9 cellular contexts compared by ENCODE assay signal in genomic region chr17:79026345-79027273, GRCh38. TPM values are rescaled to one million over a fixed set of nuclear protein-coding genes. Genes with fewer than 3 reads are reported as not detected.
DNase-seq lines count a peak whose midpoint lies in the region; FAIRE-seq and TF ChIP-seq lines count a peak whose summit lies in the region.
"Had no signal": no experiment of that assay in that cellular context is flagged by ENCODE, and none has a peak within 500 bp of the region (broad histone marks: within the 10 kb centered on the region; RNA-seq: fewer than 3 reads in every experiment).

No MANE protein-coding gene starts in this region.

- peak overlapping the region; percentile 66 for H3K4me3 Mint-ChIP-seq in neural crest cell

- H4K20me1 ChIP-seq in endothelial cell of umbilical vein (replicated peaks; ENCODE audit: control insufficient read depth, extremely low read depth, insufficient read depth, low read length), result no peaks in the 10 kb centered on the region

- H3K4me1 ChIP-seq in BE2C (peaks cover 20% of the 10 kb centered on the region), endothelial cell of umbilical vein (ENCODE audit: control insufficient read depth, extremely low read depth, insufficient read depth, low read length) (peaks cover 28% of the 10 kb centered on the region)

- POLR2A ChIA-PET in endothelial cell of umbilical vein (lab: Charles Lee), result interaction anchor here (1.1 kb wide), 1 partner anchor 17 kb away, joined by 3 read pairs; the partner anchor contains the start of gene CANT1

- no peak overlapping the region for H3K9ac ChIP-seq in endothelial cell of umbilical vein (replicated peaks; ENCODE audit: extremely low read depth, insufficient read depth, low read length)

- H3K27ac Mint-ChIP-seq in neural crest cell (ENCODE audit: unreplicated experiment), result no peak overlapping the region

- peak overlapping the region; percentile 39 for H3K4me3 ChIP-seq in BE2C (ENCODE audit: low read depth, low read length)
- H3K4me3 ChIP-seq in endothelial cell of umbilical vein (replicated peaks in 1 of 3; ENCODE audit: insufficient read depth in 1 of 3, low read depth in 1 of 3, low read length in 3 of 3), result no peak overlapping the region

- peaks cover 18% of the 10 kb centered on the region for H3K27me3 ChIP-seq in BE2C
- H3K27me3 ChIP-seq in endothelial cell of umbilical vein (ENCODE audit: control insufficient read depth in 2 of 2, insufficient read depth in 2 of 2, low read length in 2 of 2), result peaks cover 0 to 14% of the 10 kb centered on the region in 2 experiments

- FAIRE-seq in endothelial cell of umbilical vein (lab: Jason Lieb, UNC), result peak; percentile 87

- no peak for DNase-seq in BE2C
- peak; percentile 81 for DNase-seq in NCI-H146 (lab: John Stamatoyannopoulos, UW)
- DNase-seq in endothelial cell of umbilical vein (ENCODE audit: low read depth, low spot score), result no peak
- no peak for DNase-seq in neural crest cell (ENCODE audit: low read depth, low spot score)
- no peak for DNase-seq in cerebellar cortex (ENCODE audit: low spot score)
- DNase-seq in epidermal melanocyte (ENCODE audit: insufficient read length, low spot score), result no peak
- DNase-seq in CD1c-positive myeloid dendritic cell (ENCODE audit: extremely low spot score), result no peak
- no peak for DNase-seq in activated CD4-positive, alpha-beta T cell treated with anti-CD3 and anti-CD28 coated beads for 1 hour
- DNase-seq: activated CD8-positive, alpha-beta memory T cell treated with anti-CD3 and anti-CD28 coated beads for 24 hours had no signal

- no peak overlapping the region for H3K27ac ChIP-seq in endothelial cell of umbilical vein (ENCODE audit: insufficient read depth, low read depth, low read length)

- peak overlapping the region; percentile 38 for H2AFZ ChIP-seq in endothelial cell of umbilical vein (ENCODE audit: low read depth, low read length)

- CTCF ChIA-PET in endothelial cell of umbilical vein (lab: Charles Lee), result interaction anchor here (0.7 to 6.2 kb wide), 10 partner anchors 9 to 374 kb away, joined by 3 to 91 read pairs (median 5); no protein-coding TSS in a partner anchor

- TF ChIP-seq CTCF in BE2C (IDR thresholded peaks at IDR 0.05; ENCODE audit: low read depth, low read length) (no peak), endothelial cell of umbilical vein (IDR thresholded peaks at IDR 0.05; ENCODE audit: extremely low read depth in 1 of 2, insufficient read depth in 1 of 2, low read depth in 1 of 2, low read length in 2 of 2) (no peak), neural crest cell (conservative IDR thresholded peaks at IDR 0.05) (no peak)

- H3K36me3 Mint-ChIP-seq in neural crest cell (ENCODE audit: low read depth), result no peaks in the 10 kb centered on the region

- no peaks in the 10 kb centered on the region for H3K36me3 ChIP-seq in BE2C
- no peaks in the 10 kb centered on the region for H3K36me3 ChIP-seq in endothelial cell of umbilical vein (ENCODE audit: control insufficient read depth in 2 of 2, extremely low read depth in 1 of 2, insufficient read depth in 2 of 2, low read length in 2 of 2)

- intact Hi-C loops in endothelial cell of umbilical vein (cut with micrococcal nuclease), result loop anchor here (1.0 kb wide), 1 partner anchor 7 kb away; no protein-coding TSS in a partner anchor

- BruUV-seq in endothelial cell of umbilical vein (replicated peaks; lab: Mats Ljungman, UMichigan), result no TSS peak

- no peaks in the 10 kb centered on the region for H3K79me2 ChIP-seq in endothelial cell of umbilical vein (ENCODE audit: control insufficient read depth, insufficient read depth, low read length)

- H3K4me2 ChIP-seq in endothelial cell of umbilical vein (ENCODE audit: insufficient read depth, low read length), result peak overlapping the region; percentile 49

- H3K9me3 Mint-ChIP-seq in neural crest cell, result no peaks in the 10 kb centered on the region

- no peaks in the 10 kb centered on the region for H3K9me3 ChIP-seq in BE2C
- H3K9me3 ChIP-seq in endothelial cell of umbilical vein (replicated peaks; ENCODE audit: control insufficient read depth, insufficient read depth, low read length), result no peaks in the 10 kb centered on the region

- H3K9me1 ChIP-seq in endothelial cell of umbilical vein (replicated peaks; ENCODE audit: control insufficient read depth, extremely low read depth, insufficient read depth, low read length), result no peaks in the 10 kb centered on the region

- dilution Hi-C loops in endothelial cell of umbilical vein (cut with MboI; ENCODE audit: extremely low pct_ligation_motif_present, low sequenced_read_pairs), result no loop called here

- peaks cover 86% of the 10 kb centered on the region for H3K27me3 Mint-ChIP-seq in neural crest cell (ENCODE audit: low read depth)

- peaks cover 21% of the 10 kb centered on the region for H3K4me1 Mint-ChIP-seq in neural crest cell

- TF ChIP-seq POLR2A in endothelial cell of umbilical vein (IDR thresholded peaks at IDR 0.05; ENCODE audit: low read depth, low read length), result no peak

TF ChIP-seq in endothelial cell of umbilical vein, 7 proteins besides CTCF, POLR2A, EP300 and RAD21:
- TF ChIP-seq JUN (IDR thresholded peaks at IDR 0.05; ENCODE audit: borderline replicate concordance, insufficient read depth, insufficient read length, low read depth), result peak; percentile 71
- no peak for TF ChIP-seq MYC (IDR thresholded peaks at IDR 0.05; ENCODE audit: low read depth, low read length)
- TF ChIP-seq, protein P1, sequence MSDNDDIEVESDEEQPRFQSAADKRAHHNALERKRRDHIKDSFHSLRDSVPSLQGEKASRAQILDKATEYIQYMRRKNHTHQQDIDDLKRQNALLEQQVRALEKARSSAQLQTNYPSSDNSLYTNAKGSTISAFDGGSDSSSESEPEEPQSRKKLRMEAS (IDR thresholded peaks at IDR 0.05; ENCODE audit: insufficient read depth, insufficient read length), result no peak
- TF ChIP-seq FOS (IDR thresholded peaks at IDR 0.05; ENCODE audit: borderline replicate concordance, insufficient read depth, low read length), result peak; percentile 64

RNA-seq across cellular contexts. Expression of gene C1QTNF1, which starts 2.6 kb away (rescaled TPM):
- polyA plus RNA-seq in BE2C (2012; ENCODE audit: insufficient read depth, insufficient read length, low read depth), result 11.1 TPM
- total RNA-seq in endothelial cell of umbilical vein, result 3.8 and 4.0 TPM in 2 replicates
- polyA plus RNA-seq in endothelial cell of umbilical vein, result 2.5 and 3.1 TPM in 2 replicates
- 1.6 and 1.7 TPM in 2 replicates for polyA plus RNA-seq in endothelial cell of umbilical vein (2011; cell fraction: cytosol; rRNA removed)
- 0.76 and 1.2 TPM in 2 replicates for polyA plus RNA-seq in endothelial cell of umbilical vein (2011; cell fraction: nucleus; rRNA removed)
- 0.83 and 1.5 TPM in 2 replicates for polyA plus RNA-seq in endothelial cell of umbilical vein (2012)
- polyA minus RNA-seq in endothelial cell of umbilical vein, result 0.66 and 0.79 TPM in 2 replicates
- not detected for polyA minus RNA-seq in endothelial cell of umbilical vein (2011; cell fraction: cytosol; rRNA and poly(A)+ RNA removed)
- polyA minus RNA-seq in endothelial cell of umbilical vein (2011; cell fraction: nucleus; rRNA and poly(A)+ RNA removed), result 0.34 and 0.53 TPM in 2 replicates
- total RNA-seq in neural crest cell, result 0.89 and 1.0 TPM in 2 replicates

RNA-seq across cellular contexts. Expression of gene CANT1, which starts 17.0 kb away (rescaled TPM):
- polyA plus RNA-seq in BE2C (2012; ENCODE audit: insufficient read depth, insufficient read length, low read depth), result 99.6 TPM
- total RNA-seq in endothelial cell of umbilical vein, result 76.4 and 93.6 TPM in 2 replicates
- polyA plus RNA-seq in endothelial cell of umbilical vein, result 85.0 and 95.4 TPM in 2 replicates
- 59.3 and 68.6 TPM in 2 replicates for polyA plus RNA-seq in endothelial cell of umbilical vein (2011; cell fraction: cytosol; rRNA removed)
- 45.2 and 48.6 TPM in 2 replicates for polyA plus RNA-seq in endothelial cell of umbilical vein (2011; cell fraction: nucleus; rRNA removed)
- 72.2 and 72.9 TPM in 2 replicates for polyA plus RNA-seq in endothelial cell of umbilical vein (2012)
- polyA minus RNA-seq in endothelial cell of umbilical vein, result 78.7 and 93.9 TPM in 2 replicates
- 25.1 TPM for polyA minus RNA-seq in endothelial cell of umbilical vein (2011; cell fraction: cytosol; rRNA and poly(A)+ RNA removed)
- 29.4 and 42.9 TPM in 2 replicates for polyA minus RNA-seq in endothelial cell of umbilical vein (2011; cell fraction: nucleus; rRNA and poly(A)+ RNA removed)
- total RNA-seq in neural crest cell, result 62.1 and 63.8 TPM in 2 replicates

RNA-seq across cellular contexts. Expression of gene LGALS3BP, which starts 46.9 kb away (rescaled TPM):
- 544 TPM for polyA plus RNA-seq in BE2C (2012; ENCODE audit: insufficient read depth, insufficient read length, low read depth)
- total RNA-seq in endothelial cell of umbilical vein (0.76 and 1.3 TPM in 2 replicates), neural crest cell (21.7 and 24.3 TPM in 2 replicates)
- 0.77 and 1.3 TPM in 2 replicates for polyA plus RNA-seq in endothelial cell of umbilical vein
- polyA plus RNA-seq in endothelial cell of umbilical vein (2011; cell fraction: cytosol; rRNA removed), result 0.41 and 0.48 TPM in 2 replicates
- polyA plus RNA-seq in endothelial cell of umbilical vein (2011; cell fraction: nucleus; rRNA removed), result 2.1 and 2.2 TPM in 2 replicates
- polyA plus RNA-seq in endothelial cell of umbilical vein (2012), result 0.83 and 1.7 TPM in 2 replicates
- 0.28 and 1.6 TPM in 2 replicates for polyA minus RNA-seq in endothelial cell of umbilical vein
- 171 TPM for polyA minus RNA-seq in endothelial cell of umbilical vein (2011; cell fraction: cytosol; rRNA and poly(A)+ RNA removed)
- 0.19 and 1.2 TPM in 2 replicates for polyA minus RNA-seq in endothelial cell of umbilical vein (2011; cell fraction: nucleus; rRNA and poly(A)+ RNA removed)

RNA-seq across cellular contexts. Expression of gene ENGASE, which starts 48.0 kb away (rescaled TPM):
- polyA plus RNA-seq in BE2C (2012; ENCODE audit: insufficient read depth, insufficient read length, low read depth), result 68.4 TPM
- total RNA-seq in endothelial cell of umbilical vein, result 20.8 and 27.2 TPM in 2 replicates
- polyA plus RNA-seq in endothelial cell of umbilical vein, result 10.5 and 13.7 TPM in 2 replicates
- 3.0 and 4.6 TPM in 2 replicates for polyA plus RNA-seq in endothelial cell of umbilical vein (2011; cell fraction: cytosol; rRNA removed)
- 142 and 147 TPM in 2 replicates for polyA plus RNA-seq in endothelial cell of umbilical vein (2011; cell fraction: nucleus; rRNA removed)
- polyA plus RNA-seq in endothelial cell of umbilical vein (2012), result 17.2 and 26.3 TPM in 2 replicates
- 15.6 and 21.1 TPM in 2 replicates for polyA minus RNA-seq in endothelial cell of umbilical vein
- polyA minus RNA-seq in endothelial cell of umbilical vein (2011; cell fraction: cytosol; rRNA and poly(A)+ RNA removed), result 9.3 TPM
- polyA minus RNA-seq in endothelial cell of umbilical vein (2011; cell fraction: nucleus; rRNA and poly(A)+ RNA removed), result 20.5 and 27.4 TPM in 2 replicates
- total RNA-seq in neural crest cell, result 50.9 and 52.6 TPM in 2 replicates
